ENCODE assay signal across 8 cellular contexts in genomic region chr1:98044766-98045165, GRCh38.
A peak's percentile ranks its signal among the peaks of the same experiment; 100 is the strongest.
DNase-seq lines count a peak whose midpoint lies in the region; ATAC-seq, FAIRE-seq and TF ChIP-seq lines count a peak whose summit lies in the region.

No MANE protein-coding gene starts in this region.

- WGBS in HUES64: 67% methylated on average over 14 of the region's 16 CpGs

- no peak for FAIRE-seq in HTR-8/SVneo (lab: Jason Lieb, UNC)

- H3K27me3 Mint-ChIP-seq in chondrocyte (ENCODE audit: low read depth) (peaks cover 9% of the 10 kb centered on the region), naive B cell (peaks cover 52 to 70% (median 66%) of the 10 kb centered on the region in 3 donors)

- DNase-seq in BE2C (peak; percentile 24), chondrocyte (ENCODE audit: low spot score) (no peak), naive B cell (no peak), DMS114 treated with DMSO at 0.1 percent for 48 hours (lab: John Stamatoyannopoulos, UW; ENCODE audit: unreplicated experiment) (no peak), NCI-H1436 treated with DMSO at 0.1 percent for 48 hours (lab: John Stamatoyannopoulos, UW) (no peak), HT-29 (ENCODE audit: low spot score) (no peak), HTR-8/SVneo (ENCODE audit: insufficient read length, low spot score) (no peak)

- TF ChIP-seq CTCF in BE2C (IDR thresholded peaks at IDR 0.05; ENCODE audit: low read depth, low read length) (no peak), chondrocyte (IDR thresholded peaks at IDR 0.05) (no peak)

- ATAC-seq in naive B cell (ENCODE audit: low read depth in 2 of 2): no peak

- H3K9me3 Mint-ChIP-seq in chondrocyte (ENCODE audit: low read depth): no peaks in the 10 kb centered on the region
- peaks cover 0 to 7% (median 2%) of the 10 kb centered on the region in 7 donors for H3K9me3 Mint-ChIP-seq in naive B cell

- H3K36me3 ChIP-seq in BE2C: peaks cover 35% of the 10 kb centered on the region
- H3K36me3 ChIP-seq in HUES64 (ENCODE audit: insufficient read depth, low read length): no peaks in the 10 kb centered on the region

- H3K9me3 ChIP-seq in BE2C: no peaks in the 10 kb centered on the region
- no peaks in the 10 kb centered on the region for H3K9me3 ChIP-seq in HUES64 (ENCODE audit: insufficient read depth, low read depth, low read length)

- H3K36me3 Mint-ChIP-seq in chondrocyte (ENCODE audit: low read depth) (no peaks in the 10 kb centered on the region), naive B cell (no peaks in the 10 kb centered on the region)

- H3K27me3 ChIP-seq in BE2C (no peaks in the 10 kb centered on the region), HUES64 (ENCODE audit: insufficient read depth, low read length) (peaks cover 75% of the 10 kb centered on the region)

- no peak overlapping the region for H3K9ac ChIP-seq in HUES64 (ENCODE audit: low read depth, low read length)

- H3K4me1 Mint-ChIP-seq in chondrocyte (ENCODE audit: low read depth): peaks cover 39% of the 10 kb centered on the region
- H3K4me1 Mint-ChIP-seq in naive B cell: peaks cover 24 to 39% (median 32%) of the 10 kb centered on the region in 3 donors

- H3K4me3 ChIP-seq in BE2C (ENCODE audit: low read depth, low read length): peak overlapping the region; percentile 79
- peak overlapping the region; percentile 60 for H3K4me3 ChIP-seq in HUES64 (ENCODE audit: low read length)

- no peak overlapping the region for H3K27ac ChIP-seq in HUES64 (ENCODE audit: low read depth, low read length)

- peaks cover 8% of the 10 kb centered on the region; the same call in 1 of the 2 replicates for H3K4me1 ChIP-seq in BE2C
- H3K4me1 ChIP-seq in HUES64 (ENCODE audit: insufficient read depth, low read length): peaks cover 26% of the 10 kb centered on the region

- H3K27ac Mint-ChIP-seq in chondrocyte (ENCODE audit: unreplicated experiment): peak overlapping the region; percentile 45
- no peak overlapping the region for H3K27ac Mint-ChIP-seq in naive B cell

- H3K4me3 Mint-ChIP-seq in chondrocyte (ENCODE audit: unreplicated experiment) (peak overlapping the region; percentile 84), naive B cell (peak overlapping the region; percentile 41 to 82 (median 74))
